ENCODE assay signal across 21 cellular contexts in genomic region chr2:172336681-172337080, GRCh38.
DNase-seq lines count a peak whose midpoint lies in the region; TF ChIP-seq lines count a peak whose summit lies in the region.
"Had no signal": no experiment of that assay in that cellular context is flagged by ENCODE, and none has a peak within 500 bp of the region (broad histone marks: within the 10 kb centered on the region; RNA-seq: fewer than 3 reads in every experiment).

No MANE protein-coding gene starts in this region.

- H3K9me3 ChIP-seq in GM23248 (ENCODE audit: low read depth) (no peaks in the 10 kb centered on the region), smooth muscle cell (replicated peaks; ENCODE audit: low read depth) (no peaks in the 10 kb centered on the region), BE2C (no peaks in the 10 kb centered on the region)
- H3K9me3 ChIP-seq: BLaER1 treated with 17β-estradiol and CSF1 and Interleukin-3, amounts not matched to agents 10 nM and 100 nM; Caco-2; MG63; SJCRH30 had no signal

- no peaks in the 10 kb centered on the region for H4K20me1 ChIP-seq in GM23248 (ENCODE audit: insufficient read depth)
- no peaks in the 10 kb centered on the region for H4K20me1 ChIP-seq in smooth muscle cell (ENCODE audit: low read depth)
- H4K20me1 ChIP-seq: BLaER1 treated with 17β-estradiol and CSF1 and Interleukin-3, amounts not matched to agents 10 nM and 100 nM had no signal

- H3K79me2 ChIP-seq in GM23248 (ENCODE audit: insufficient read depth) (no peaks in the 10 kb centered on the region), smooth muscle cell (ENCODE audit: low read depth) (no peaks in the 10 kb centered on the region)

- H3K27ac ChIP-seq in GM23248 = no peak overlapping the region
- no peak overlapping the region for H3K27ac ChIP-seq in smooth muscle cell (ENCODE audit: low read depth)
- H3K27ac ChIP-seq: BLaER1 treated with 17β-estradiol and CSF1 and Interleukin-3, amounts not matched to agents 10 nM and 100 nM; SJCRH30 had no signal

- H3K9me2 ChIP-seq in GM23248 (ENCODE audit: insufficient read depth) = no peaks in the 10 kb centered on the region

- H3K4me2 ChIP-seq in GM23248 (ENCODE audit: unreplicated experiment) = no peak overlapping the region
- peak overlapping the region; percentile 33 for H3K4me2 ChIP-seq in smooth muscle cell
- H3K4me2 ChIP-seq: BLaER1 treated with 17β-estradiol and CSF1 and Interleukin-3, amounts not matched to agents 10 nM and 100 nM; GM23338 had no signal

- no peaks in the 10 kb centered on the region for H3K27me3 ChIP-seq in GM23248 (replicated peaks; ENCODE audit: insufficient read depth)
- no peaks in the 10 kb centered on the region for H3K27me3 ChIP-seq in smooth muscle cell (ENCODE audit: low read depth)
- no peaks in the 10 kb centered on the region for H3K27me3 ChIP-seq in BE2C
- H3K27me3 ChIP-seq: BLaER1 treated with 17β-estradiol and CSF1 and Interleukin-3, amounts not matched to agents 10 nM and 100 nM; MG63; SJCRH30 had no signal

- H2AFZ ChIP-seq in GM23248 = no peak overlapping the region
- H2AFZ ChIP-seq in smooth muscle cell (ENCODE audit: low read depth) = no peak overlapping the region

- H3K4me1 ChIP-seq in GM23248 (ENCODE audit: insufficient read depth) (peaks cover 19% of the 10 kb centered on the region; the same call in 1 of the 2 replicates), smooth muscle cell (ENCODE audit: low read depth) (no peaks in the 10 kb centered on the region), BE2C (no peaks in the 10 kb centered on the region)

- DNase-seq in GM23248 = peak; percentile 39
- DNase-seq in M059J (ENCODE audit: low read depth) = peak; percentile 14
- DNase-seq in epithelial cell of esophagus (ENCODE audit: low read depth) = peak; percentile 23
- DNase-seq in smooth muscle cell (lab: John Stamatoyannopoulos, UW; ENCODE audit: unreplicated experiment) = no peak
- no peak for DNase-seq in A172 (ENCODE audit: low spot score)
- DNase-seq in DMS153 treated with DMSO at 0.1 percent for 48 hours (lab: John Stamatoyannopoulos, UW; ENCODE audit: unreplicated experiment) = no peak
- no peak for DNase-seq in BE2C
- DNase-seq: ACHN; Caco-2; CD4-positive, alpha-beta memory T cell; DMS 273 treated with DMSO at 0.1 percent for 48 hours; DND-41; GDM1; HCEC 1CT; Karpas-422; MG63; NCI-H1417; NCI-H1694 treated with DMSO at 0.1 percent for 48 hours; SJCRH30 had no signal

- 90 to 98% methylated on average over 2 of the region's 2 CpGs for WGBS in GM23248 (ENCODE audit: low coverage in 1 of 2, low lambda C conversion rate in 2 of 2, missing lambda C conversion rate in 2 of 2), 2 experiments
- WGBS in smooth muscle cell (ENCODE audit: low lambda C conversion rate) = 13% methylated on average over 2 of the region's 2 CpGs

- H3K36me3 ChIP-seq in GM23248 (ENCODE audit: low read depth) (no peaks in the 10 kb centered on the region), smooth muscle cell (ENCODE audit: low read depth) (no peaks in the 10 kb centered on the region), BE2C (no peaks in the 10 kb centered on the region)
- H3K36me3 ChIP-seq: BLaER1 treated with 17β-estradiol and CSF1 and Interleukin-3, amounts not matched to agents 10 nM and 100 nM; MG63; SJCRH30 had no signal

- H3K9ac ChIP-seq in GM23248 (no peak overlapping the region), smooth muscle cell (ENCODE audit: low read depth) (no peak overlapping the region)
- H3K9ac ChIP-seq: BLaER1 treated with 17β-estradiol and CSF1 and Interleukin-3, amounts not matched to agents 10 nM and 100 nM had no signal

- no peak overlapping the region for H3K4me3 ChIP-seq in GM23248
- H3K4me3 ChIP-seq in epithelial cell of esophagus (ENCODE audit: low read length) = no peak overlapping the region
- no peak overlapping the region for H3K4me3 ChIP-seq in smooth muscle cell
- H3K4me3 ChIP-seq in BE2C (ENCODE audit: low read depth, low read length) = no peak overlapping the region
- H3K4me3 ChIP-seq: BLaER1 treated with 17β-estradiol and CSF1 and Interleukin-3, amounts not matched to agents 10 nM and 100 nM; GM23338; MG63; SJCRH30 had no signal

- no peak for TF ChIP-seq CTCF in epithelial cell of esophagus (IDR thresholded peaks at IDR 0.05; ENCODE audit: insufficient read depth, low read depth, low read length, missing control alignments)
- no peak for TF ChIP-seq CTCF in smooth muscle cell (IDR thresholded peaks at IDR 0.05; ENCODE audit: borderline replicate concordance, insufficient read depth, poor library complexity, severe bottlenecking)
- no peak for TF ChIP-seq CTCF in BE2C (IDR thresholded peaks at IDR 0.05; ENCODE audit: low read depth, low read length)

- in situ Hi-C loops in GM23248 (cut with MboI) = no loop called here

- H3F3A ChIP-seq in GM23248 (ENCODE audit: insufficient read depth) (no peaks in the 10 kb centered on the region), smooth muscle cell (ENCODE audit: low read depth) (no peaks in the 10 kb centered on the region)

Comparison
In these comparisons a context has a peak if more than half of its experiments do, and no peak if none do; other contexts are left out.
1. DNase-seq: peak in GM23248 (single experiment), M059J (single experiment) and epithelial cell of esophagus (single experiment); none in smooth muscle cell (single experiment), A172 (single experiment), DMS153 treated with DMSO at 0.1 percent for 48 hours (single experiment) and BE2C (single experiment).